In genomic region chr2:5734866-5735861, GRCh38 we compare ENCODE assay signal across 19 cellular contexts. TPM values are rescaled to one million over a fixed set of nuclear protein-coding genes. Genes with fewer than 3 reads are reported as not detected.
A peak's percentile ranks its signal among the peaks of the same experiment; 100 is the strongest.
DNase-seq lines count a peak whose midpoint lies in the region; ATAC-seq and TF ChIP-seq lines count a peak whose summit lies in the region.
"Had no signal": no experiment of that assay in that cellular context is flagged by ENCODE, and none has a peak within 500 bp of the region (broad histone marks: within the 10 kb centered on the region; RNA-seq: fewer than 3 reads in every experiment).

No MANE protein-coding gene starts in this region.

- peaks cover 3% of the 10 kb centered on the region; the same call in 1 of the 3 replicates for H3K9me3 Mint-ChIP-seq in GM23338
- H3K9me3 Mint-ChIP-seq in neural progenitor cell: peaks cover 16% of the 10 kb centered on the region

- H3K27ac Mint-ChIP-seq in GM23338: peak overlapping the region; percentile 45; the same call in 1 of the 2 replicates
- H3K27ac Mint-ChIP-seq in neural progenitor cell: peak overlapping the region; percentile 74
- H3K27ac Mint-ChIP-seq: CD8-positive, alpha-beta memory T cell; T-cell had no signal

- peaks cover 7% of the 10 kb centered on the region for H3K4me1 ChIP-seq in GM23338 (ENCODE audit: insufficient read depth)
- no peaks in the 10 kb centered on the region for H3K4me1 ChIP-seq in neural progenitor cell
- H3K4me1 ChIP-seq: BLaER1 had no signal

- DNase-seq in COLO668 (lab: John Stamatoyannopoulos, UW; ENCODE audit: unreplicated experiment) (peak; percentile 87), GM23338 (ENCODE audit: low spot score) (no peak), ecto neural progenitor cell (ENCODE audit: low spot score) (peak; percentile 34), neural progenitor cell (ENCODE audit: low spot score) (no peak), NCI-H774 (lab: John Stamatoyannopoulos, UW) (no peak), H4 (ENCODE audit: low spot score) (no peak)
- no peak for DNase-seq in stimulated activated naive CD4-positive, alpha-beta T cell treated with Interleukin-2 at 50 U/mL for 16 hours (lab: John Stamatoyannopoulos, UW)
- DNase-seq: CD8-positive, alpha-beta memory T cell; HCEC 1CT; NCI-H1105; NCI-H187; NCI-H2171 treated with DMSO at 0.1 percent for 48 hours; RPMI8226; SHP77 treated with DMSO at 0.1 percent for 48 hours; T-cell had no signal

- H3K4me2 ChIP-seq in GM23338 (no peak overlapping the region), neural progenitor cell (no peak overlapping the region)
- H3K4me2 ChIP-seq: BLaER1 had no signal

- H4K20me1 ChIP-seq in GM23338 (replicated peaks; ENCODE audit: insufficient read depth) (no peaks in the 10 kb centered on the region), neural progenitor cell (ENCODE audit: low read depth) (no peaks in the 10 kb centered on the region)
- H4K20me1 ChIP-seq: BLaER1 had no signal

- H3K27me3 ChIP-seq in GM23338 (ENCODE audit: insufficient read depth) (no peaks in the 10 kb centered on the region), neural progenitor cell (no peaks in the 10 kb centered on the region)
- H3K27me3 ChIP-seq: BLaER1 had no signal

- H3K4me1 Mint-ChIP-seq in GM23338 (peaks cover 16% of the 10 kb centered on the region), neural progenitor cell (peaks cover 10% of the 10 kb centered on the region)
- H3K4me1 Mint-ChIP-seq: CD8-positive, alpha-beta memory T cell; T-cell had no signal

- no peaks in the 10 kb centered on the region for H3K79me2 ChIP-seq in GM23338 (replicated peaks; ENCODE audit: insufficient read depth)
- no peaks in the 10 kb centered on the region for H3K79me2 ChIP-seq in neural progenitor cell (ENCODE audit: low read depth)

- TF ChIP-seq CTCF in GM23338 (conservative IDR thresholded peaks at IDR 0.05; ENCODE audit: low read depth in 2 of 2): peak; percentile 4 to 16; a peak in 2 of 4 replicates
- no peak for TF ChIP-seq CTCF in neural progenitor cell (IDR thresholded peaks at IDR 0.05)

- no peaks in the 10 kb centered on the region for H3K36me3 ChIP-seq in GM23338 (ENCODE audit: insufficient read depth)
- H3K36me3 ChIP-seq in neural progenitor cell: no peaks in the 10 kb centered on the region
- H3K36me3 ChIP-seq: BLaER1 had no signal

- H3K4me3 ChIP-seq in GM23338 (no peak overlapping the region), neural progenitor cell (no peak overlapping the region)
- H3K4me3 ChIP-seq: BLaER1, K562 had no signal

- no peaks in the 10 kb centered on the region for H3K9me2 ChIP-seq in GM23338 (ENCODE audit: insufficient read depth)

- no peak; the same call in 2 of the 3 replicates for ATAC-seq in GM23338
- no peak for ATAC-seq in GM19035 (IDR thresholded peaks at IDR 0.05; ENCODE audit: unreplicated experiment)
- ATAC-seq: K562, SK-N-SH treated with all-trans-retinoic acid at 6 μM for 48 hours had no signal

- H3K4me3 Mint-ChIP-seq in GM23338 (no peak overlapping the region), neural progenitor cell (no peak overlapping the region)
- H3K4me3 Mint-ChIP-seq: CD8-positive, alpha-beta memory T cell; T-cell had no signal

- H3K36me3 Mint-ChIP-seq in GM23338 (ENCODE audit: low read depth): peaks cover 16% of the 10 kb centered on the region
- peaks cover 27% of the 10 kb centered on the region for H3K36me3 Mint-ChIP-seq in neural progenitor cell
- H3K36me3 Mint-ChIP-seq: CD8-positive, alpha-beta memory T cell; T-cell had no signal

- H2AFZ ChIP-seq in GM23338 (no peak overlapping the region), neural progenitor cell (replicated peaks) (no peak overlapping the region)

- H3K27ac ChIP-seq in GM23338 (ENCODE audit: low read depth) (no peak overlapping the region), neural progenitor cell (no peak overlapping the region)
- H3K27ac ChIP-seq: BLaER1 had no signal

- H3K9ac ChIP-seq in neural progenitor cell: no peak overlapping the region
- H3K9ac ChIP-seq: BLaER1 had no signal

- no peaks in the 10 kb centered on the region for H3K9me3 ChIP-seq in neural progenitor cell (ENCODE audit: low read depth)
- H3K9me3 ChIP-seq: BLaER1 had no signal

- H3F3A ChIP-seq in GM23338 (replicated peaks; ENCODE audit: low read depth): no peaks in the 10 kb centered on the region
- no peaks in the 10 kb centered on the region for H3F3A ChIP-seq in neural progenitor cell (ENCODE audit: low read depth)

- H3K27me3 Mint-ChIP-seq in GM23338 (ENCODE audit: insufficient read depth, low read depth, poor library complexity) (peaks cover 4% of the 10 kb centered on the region), neural progenitor cell (ENCODE audit: insufficient read depth, low read depth) (peaks cover 2% of the 10 kb centered on the region)

TF ChIP-seq in GM23338, 12 proteins besides CTCF, POLR2A, EP300 and RAD21 (continues in another document):
- TF ChIP-seq CREB1 (CRISPR knock-in tag; IDR thresholded peaks at IDR 0.05; ENCODE audit: low read depth) (no peak), NANOG (IDR thresholded peaks at IDR 0.05; ENCODE audit: borderline replicate concordance) (no peak), ZNF331 (CRISPR knock-in tag; IDR thresholded peaks at IDR 0.05; ENCODE audit: low read depth) (no peak), EZH2phosphoT487 (IDR thresholded peaks at IDR 0.05; ENCODE audit: unreplicated experiment) (no peak), JUNB (IDR thresholded peaks at IDR 0.05; ENCODE audit: unreplicated experiment) (no peak), STAT1 (IDR thresholded peaks at IDR 0.05; ENCODE audit: unreplicated experiment) (no peak), ZNF114 (CRISPR knock-in tag; IDR thresholded peaks at IDR 0.05) (no peak)
- TF ChIP-seq, protein P1, sequence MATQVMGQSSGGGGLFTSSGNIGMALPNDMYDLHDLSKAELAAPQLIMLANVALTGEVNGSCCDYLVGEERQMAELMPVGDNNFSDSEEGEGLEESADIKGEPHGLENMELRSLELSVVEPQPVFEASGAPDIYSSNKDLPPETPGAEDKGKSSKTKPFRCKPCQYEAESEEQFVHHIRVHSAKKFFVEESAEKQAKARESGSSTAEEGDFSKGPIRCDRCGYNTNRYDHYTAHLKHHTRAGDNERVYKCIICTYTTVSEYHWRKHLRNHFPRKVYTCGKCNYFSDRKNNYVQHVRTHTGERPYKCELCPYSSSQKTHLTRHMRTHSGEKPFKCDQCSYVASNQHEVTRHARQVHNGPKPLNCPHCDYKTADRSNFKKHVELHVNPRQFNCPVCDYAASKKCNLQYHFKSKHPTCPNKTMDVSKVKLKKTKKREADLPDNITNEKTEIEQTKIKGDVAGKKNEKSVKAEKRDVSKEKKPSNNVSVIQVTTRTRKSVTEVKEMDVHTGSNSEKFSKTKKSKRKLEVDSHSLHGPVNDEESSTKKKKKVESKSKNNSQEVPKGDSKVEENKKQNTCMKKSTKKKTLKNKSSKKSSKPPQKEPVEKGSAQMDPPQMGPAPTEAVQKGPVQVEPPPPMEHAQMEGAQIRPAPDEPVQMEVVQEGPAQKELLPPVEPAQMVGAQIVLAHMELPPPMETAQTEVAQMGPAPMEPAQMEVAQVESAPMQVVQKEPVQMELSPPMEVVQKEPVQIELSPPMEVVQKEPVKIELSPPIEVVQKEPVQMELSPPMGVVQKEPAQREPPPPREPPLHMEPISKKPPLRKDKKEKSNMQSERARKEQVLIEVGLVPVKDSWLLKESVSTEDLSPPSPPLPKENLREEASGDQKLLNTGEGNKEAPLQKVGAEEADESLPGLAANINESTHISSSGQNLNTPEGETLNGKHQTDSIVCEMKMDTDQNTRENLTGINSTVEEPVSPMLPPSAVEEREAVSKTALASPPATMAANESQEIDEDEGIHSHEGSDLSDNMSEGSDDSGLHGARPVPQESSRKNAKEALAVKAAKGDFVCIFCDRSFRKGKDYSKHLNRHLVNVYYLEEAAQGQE (IDR thresholded peaks at IDR 0.05; ENCODE audit: unreplicated experiment): no peak

RNA-seq across cellular contexts. Expression of gene SOX11, which starts 43.0 kb away (rescaled TPM):
- total RNA-seq in GM23338 (2014; rRNA removed; shearing (Covaris generic)): 26.3 and 26.5 TPM in 2 replicates
- polyA plus RNA-seq in GM23338 (2016; fragmentation: Nextera tagmentation; extraction: Ambion mirVana): 33.2 and 34.0 TPM in 2 replicates
- total RNA-seq in neural progenitor cell (ENCODE audit: low replicate concordance): 176 and 178 TPM in 2 replicates
- total RNA-seq in H4 (2014; rRNA removed; shearing (Covaris generic)): 0.86 and 1.8 TPM in 2 replicates
- total RNA-seq: CD8-positive, alpha-beta memory T cell; T-cell had no signal
- polyA plus RNA-seq: CD8-positive, alpha-beta memory T cell; K562 had no signal

Comparison
In these comparisons a context has a peak if more than half of its experiments do, and no peak if none do; other contexts are left out.
1. DNase-seq: peak in COLO668 (single experiment) and ecto neural progenitor cell (single experiment); none in GM23338 (single experiment), neural progenitor cell (single experiment), NCI-H774 (single experiment), stimulated activated naive CD4-positive, alpha-beta T cell treated with Interleukin-2 at 50 U/mL for 16 hours (single experiment) and H4 (single experiment).